8 cellular contexts compared by ENCODE assay signal in the genomic region with DNA sequence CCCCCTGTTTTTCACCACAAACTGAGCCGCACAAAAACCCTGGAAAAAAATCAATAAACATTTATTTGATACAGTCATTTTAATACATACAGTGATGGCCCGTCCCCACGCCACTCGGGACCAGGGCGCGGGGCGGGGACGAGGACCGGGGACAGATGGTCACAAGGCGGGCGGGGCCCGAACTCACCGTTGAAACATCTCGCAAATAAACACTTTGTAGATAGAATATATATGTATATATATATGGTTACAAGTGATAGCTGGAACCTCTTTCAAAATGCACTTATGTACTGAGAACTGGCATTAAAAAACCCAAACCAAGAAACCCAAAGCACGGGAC. TPM values are rescaled to one million over a fixed set of nuclear protein-coding genes. Genes with fewer than 3 reads are reported as not detected.
A peak's percentile ranks its signal among the peaks of the same experiment; 100 is the strongest.
DNase-seq lines count a peak whose midpoint lies in the region; ATAC-seq, FAIRE-seq and TF ChIP-seq lines count a peak whose summit lies in the region.

No MANE protein-coding gene starts in this region.

- H2BK5ac ChIP-seq in H1 (ENCODE audit: low read depth, low read length): 0 out of 2 replicates have a peak overlapping the region, but pooled peaks have one; percentile 58

- TF ChIP-seq CTCF in H1 (IDR thresholded peaks at IDR 0.05; ENCODE audit: control extremely low read depth in 1 of 3, insufficient read depth in 1 of 3, low read depth in 1 of 3, low read length in 3 of 3) (no peak), osteocyte (IDR thresholded peaks at IDR 0.05) (no peak)

- no peak overlapping the region for H2AK5ac ChIP-seq in H1 (ENCODE audit: low read depth, low read length)

- H3K27me3 Mint-ChIP-seq in activated CD4-positive, alpha-beta T cell treated with anti-CD3 and anti-CD28 coated beads for 36 hours: no peaks in the 10 kb centered on the region
- H3K27me3 Mint-ChIP-seq in osteocyte (ENCODE audit: unreplicated experiment): no peaks in the 10 kb centered on the region

- peak overlapping the region; percentile 29 for H4K5ac ChIP-seq in H1 (ENCODE audit: insufficient read length, low read depth, low read length)

- H3K9me3 Mint-ChIP-seq in activated CD4-positive, alpha-beta T cell treated with anti-CD3 and anti-CD28 coated beads for 36 hours (ENCODE audit: low read depth): no peaks in the 10 kb centered on the region
- no peaks in the 10 kb centered on the region for H3K9me3 Mint-ChIP-seq in osteocyte (ENCODE audit: unreplicated experiment)

- no peak overlapping the region for H4K91ac ChIP-seq in H1 (replicated peaks; ENCODE audit: insufficient read length, low read length)

- peak overlapping the region; percentile 82 for H3K27ac Mint-ChIP-seq in activated CD4-positive, alpha-beta T cell treated with anti-CD3 and anti-CD28 coated beads for 36 hours
- peak overlapping the region; percentile 72 for H3K27ac Mint-ChIP-seq in osteocyte (ENCODE audit: unreplicated experiment)

- no peak overlapping the region for H2BK20ac ChIP-seq in H1 (ENCODE audit: low read length)

- H3K4me3 ChIP-seq in Karpas-422 (ENCODE audit: low read length): peak overlapping the region; percentile 72
- peak overlapping the region; percentile 66 to 76 (median 72) for H3K4me3 ChIP-seq in H1 (ENCODE audit: extremely low read depth in 1 of 4, insufficient read depth in 2 of 4, low read depth in 3 of 4, low read length in 4 of 4)

- TF ChIP-seq RAD21 in H1 (IDR thresholded peaks at IDR 0.05 in 1 of 2, conservative IDR thresholded peaks at IDR 0.05 in 1 of 2; ENCODE audit: low read depth in 2 of 2, low read length in 2 of 2): no peak

- peaks cover 2% of the 10 kb centered on the region for H3K36me3 Mint-ChIP-seq in activated CD4-positive, alpha-beta T cell treated with anti-CD3 and anti-CD28 coated beads for 36 hours (ENCODE audit: low read depth)
- peaks cover 9% of the 10 kb centered on the region for H3K36me3 Mint-ChIP-seq in osteocyte (ENCODE audit: unreplicated experiment)

- POLR2A ChIA-PET in activated CD4-positive, alpha-beta T cell treated with anti-CD3 and anti-CD28 coated beads for 36 hours (lab: Charles Lee): interaction anchor here (0.6 to 0.7 kb wide), 2 partner anchors 24 to 229 kb away, joined by 3 to 4 read pairs; partner anchors contain the start of gene PRPF6
- POLR2A ChIA-PET in H1 (lab: Charles Lee; ENCODE audit: partially characterized antibody): interaction anchor here (0.6 to 4.0 kb wide), 14 partner anchors 11 to 436 kb away, joined by 3 to 68 read pairs (median 3); partner anchors contain the start of genes PRPF6 and TPD52L2

- peaks cover 21% of the 10 kb centered on the region for H3K79me1 ChIP-seq in H1 (ENCODE audit: low read depth, low read length)

- no peak overlapping the region for H3K14ac ChIP-seq in H1 (ENCODE audit: insufficient read length)

- peak; percentile 10 for ATAC-seq in activated CD4-positive, alpha-beta T cell treated with anti-CD3 and anti-CD28 coated beads for 36 hours
- no peak for ATAC-seq in GM18868 (IDR thresholded peaks at IDR 0.05; ENCODE audit: unreplicated experiment)

- H3K79me2 ChIP-seq in Karpas-422 (ENCODE audit: low read length) (peaks cover 41% of the 10 kb centered on the region), H1 (ENCODE audit: control insufficient read depth in 1 of 2, insufficient read depth in 2 of 2, low read length in 2 of 2) (peaks cover 17 to 39% of the 10 kb centered on the region in 2 experiments; a peak in 3 of 4 replicates)

- no peak overlapping the region for H2BK120ac ChIP-seq in H1 (replicated peaks; ENCODE audit: low read depth, low read length)

- no peak overlapping the region for H2BK15ac ChIP-seq in H1 (ENCODE audit: low read length)

- H3K27me3 ChIP-seq in Karpas-422 (ENCODE audit: low read length) (no peaks in the 10 kb centered on the region), H1 (replicated peaks in 1 of 4; ENCODE audit: control insufficient read depth in 3 of 4, extremely low read depth in 1 of 4, insufficient read depth in 3 of 4, low read length in 3 of 4) (no peaks in the 10 kb centered on the region)

- H3K4me3 Mint-ChIP-seq in activated CD4-positive, alpha-beta T cell treated with anti-CD3 and anti-CD28 coated beads for 36 hours: peak overlapping the region; percentile 77
- peak overlapping the region; percentile 80 for H3K4me3 Mint-ChIP-seq in osteocyte (ENCODE audit: unreplicated experiment)

- FAIRE-seq in H1 (lab: Jason Lieb, UNC): no peak

- 0 out of 2 replicates have a peak overlapping the region, but pooled peaks have one; percentile 63 for H2AFZ ChIP-seq in Karpas-422 (ENCODE audit: low read length)
- no peak overlapping the region for H2AFZ ChIP-seq in H1 (ENCODE audit: low read length)

- H3K4me1 ChIP-seq in Karpas-422 (ENCODE audit: low read length): peaks cover 55% of the 10 kb centered on the region
- peaks cover 0 to 19% (median 12%) of the 10 kb centered on the region in 4 experiments; a peak in 6 of 7 replicates for H3K4me1 ChIP-seq in H1 (replicated peaks in 1 of 4; ENCODE audit: control insufficient read depth in 3 of 4, insufficient read depth in 4 of 4, low read length in 3 of 4)

- no peak overlapping the region for H3K18ac ChIP-seq in H1 (ENCODE audit: extremely low read depth, low read length)

- H3K23me2 ChIP-seq in H1 (ENCODE audit: low read depth, low read length): peaks cover 8% of the 10 kb centered on the region; the same call in 1 of the 2 replicates

- CTCF ChIA-PET in activated CD4-positive, alpha-beta T cell treated with anti-CD3 and anti-CD28 coated beads for 36 hours (lab: Charles Lee): interaction anchor here (0.7 to 2.0 kb wide), 6 partner anchors 17 to 127 kb away, joined by 3 to 6 read pairs (median 4); partner anchors contain the start of genes LKAAEAR1, PRPF6 and SAMD10
- CTCF ChIA-PET in H1 (lab: Charles Lee; ENCODE audit: partially characterized antibody): interaction anchor here (0.7 to 2.0 kb wide), 4 partner anchors 18 to 84 kb away, joined by 3 to 12 read pairs (median 3); no protein-coding TSS in a partner anchor

- H3K4me2 ChIP-seq in Karpas-422 (ENCODE audit: low read depth, low read length, poor library complexity, severe bottlenecking) (peak overlapping the region; percentile 97), H1 (ENCODE audit: insufficient read depth in 1 of 2, low read depth in 2 of 2, low read length in 2 of 2) (peak overlapping the region; percentile 61 to 88)

- H3K9me3 ChIP-seq in Karpas-422 (ENCODE audit: low read length) (no peaks in the 10 kb centered on the region), H1 (ENCODE audit: insufficient read depth in 2 of 2, low read depth in 1 of 2, low read length in 1 of 2) (no peaks in the 10 kb centered on the region)

- H4K20me1 ChIP-seq in Karpas-422 (ENCODE audit: insufficient read depth, low read depth, low read length) (peaks cover 31% of the 10 kb centered on the region; the same call in 1 of the 2 replicates), H1 (replicated peaks in 1 of 2; ENCODE audit: control insufficient read depth in 1 of 2, insufficient read depth in 2 of 2, low read length in 2 of 2) (peaks cover 10 to 22% of the 10 kb centered on the region in 2 experiments)

- TF ChIP-seq POLR2A in H1 (IDR thresholded peaks at IDR 0.05; ENCODE audit: control extremely low read depth in 1 of 2, low read depth in 2 of 2, low read length in 2 of 2): no peak
- TF ChIP-seq POLR2A in erythroblast (IDR thresholded peaks at IDR 0.05; ENCODE audit: low read length): no peak

- H4K8ac ChIP-seq in H1 (ENCODE audit: extremely low read depth, insufficient read depth, low read length): no peak overlapping the region

- no peak for TF ChIP-seq EP300 in H1 (IDR thresholded peaks at IDR 0.05; ENCODE audit: borderline replicate concordance in 1 of 2, low read depth in 2 of 2, low read length in 2 of 2)

- peaks cover 37% of the 10 kb centered on the region for H3K4me1 Mint-ChIP-seq in activated CD4-positive, alpha-beta T cell treated with anti-CD3 and anti-CD28 coated beads for 36 hours
- H3K4me1 Mint-ChIP-seq in osteocyte (ENCODE audit: unreplicated experiment): peaks cover 35% of the 10 kb centered on the region

- no peak for DNase-seq in activated CD4-positive, alpha-beta T cell treated with anti-CD3 and anti-CD28 coated beads for 36 hours
- no peak for DNase-seq in activated CD4-positive, alpha-beta T cell treated with anti-CD3 and anti-CD28 coated beads for 48 hours
- DNase-seq in Karpas-422 (no peak), H1 (ENCODE audit: low read depth in 1 of 2, low spot score in 2 of 2) (no peak), osteocyte (ENCODE audit: extremely low spot score, unreplicated experiment) (no peak), erythroblast (lab: John Stamatoyannopoulos, UW) (no peak), EL (no peak)

- no peaks in the 10 kb centered on the region for H3K9me2 ChIP-seq in Karpas-422 (replicated peaks; ENCODE audit: insufficient read depth, low read length)

- no peak overlapping the region for H2BK12ac ChIP-seq in H1 (ENCODE audit: low read depth, low read length)

- H3K27ac ChIP-seq in Karpas-422 (ENCODE audit: low read length): peak overlapping the region; percentile 59
- H3K27ac ChIP-seq in H1 (ENCODE audit: low read depth, low read length): peak overlapping the region; percentile 49; the same call in 1 of the 2 replicates

- WGBS in H1 (ENCODE audit: extremely low coverage in 1 of 2, insufficient coverage in 1 of 2, insufficient read length in 1 of 2, insufficient replicate concordance in 2 of 2, low coverage in 1 of 2, low lambda C conversion rate in 2 of 2, missing lambda C conversion rate in 1 of 2), 2 experiments: 1% methylated on average over 15 of the region's 15 CpGs; no CpG with 5 or more reads in 1 of the 2 experiments

- H3K36me3 ChIP-seq in Karpas-422 (ENCODE audit: insufficient read depth, low read length) (no peaks in the 10 kb centered on the region), H1 (ENCODE audit: control insufficient read depth in 2 of 4, insufficient read depth in 4 of 4, low read length in 3 of 4) (peaks cover under 1 to 12% (median 7%) of the 10 kb centered on the region in 4 experiments; a peak in 5 of 8 replicates)

- H3K56ac ChIP-seq in H1 (replicated peaks; ENCODE audit: insufficient read length, low read depth, low read length): no peak overlapping the region

- no peak overlapping the region for H3K23ac ChIP-seq in H1 (ENCODE audit: insufficient read length)

- no peak overlapping the region for H3K4ac ChIP-seq in H1 (replicated peaks; ENCODE audit: insufficient read length, low read depth, low read length)

- intact Hi-C loops in activated CD4-positive, alpha-beta T cell treated with anti-CD3 and anti-CD28 coated beads for 36 hours (cut with DNase I, micrococcal nuclease): loop anchor here (1.0 to 5.0 kb wide), 12 partner anchors 12 to 436 kb away; partner anchors contain the start of genes PTK6 (in 2 of the 2), ARFRP1 (in 1 of the 2), DNAJC5 (in 1 of the 2) and GMEB2 (in 1 of the 2)

- peak overlapping the region; percentile 74 for H3K9ac ChIP-seq in Karpas-422 (ENCODE audit: low read length)
- H3K9ac ChIP-seq in H1 (replicated peaks in 1 of 4; ENCODE audit: extremely low read depth in 1 of 4, low read depth in 3 of 4, low read length in 3 of 4): peak overlapping the region in 2 of 4 experiments; percentile 46 to 51; a peak in 3 of 7 replicates

RNA-seq across cellular contexts. Expression of gene UCKL1, which starts 0.4 kb away (rescaled TPM):
- 10 to 100 TPM; 28.3 to 32.2 TPM for total RNA-seq in activated CD4-positive, alpha-beta T cell treated with anti-CD3 and anti-CD28 coated beads for 36 hours
- 32.3 and 35.3 TPM in 2 replicates for total RNA-seq in Karpas-422 (2014; rRNA removed; shearing (Covaris generic); ENCODE audit: low replicate concordance)
- 36.5 and 37.4 TPM in 2 replicates for total RNA-seq in H1 (2021; fragmentation: NEBNext Ultra II Directional; extraction: Animal tissue kit (Norgen Biotek cat#: 25700))
- polyA plus RNA-seq in H1 (2011; rRNA removed): 91.2 and 106 TPM in 2 replicates
- 73.4 TPM for polyA plus RNA-seq in H1 (2011; cell fraction: cytosol; rRNA removed)
- polyA plus RNA-seq in H1 (2011; cell fraction: nucleus; rRNA removed): 243 TPM
- polyA plus RNA-seq in H1 (2012, experiment 1 of 2): 35.1 to 52.8 TPM (median 52.1 TPM) in 4 replicates
- 34.5 TPM for polyA plus RNA-seq in H1 (2012, experiment 2 of 2)
- polyA plus RNA-seq in H1 (2013, experiment 1 of 2): 26.4 TPM
- polyA plus RNA-seq in H1 (2013, experiment 2 of 2): 24.2 TPM
- 26.5 and 36.3 TPM in 2 replicates for polyA minus RNA-seq in H1 (2011; rRNA and poly(A)+ RNA removed)
- 28.2 TPM for polyA minus RNA-seq in H1 (2011; cell fraction: cytosol; rRNA and poly(A)+ RNA removed)
- 52.8 TPM for polyA minus RNA-seq in H1 (2011; cell fraction: nucleus; rRNA and poly(A)+ RNA removed)
- total RNA-seq in osteocyte: 35.5 and 35.9 TPM in 2 replicates

RNA-seq across cellular contexts. Expression of gene ZNF512B, which starts 13.1 kb away (rescaled TPM):
- 10 to 100 TPM; 12.6 to 13.1 TPM for total RNA-seq in activated CD4-positive, alpha-beta T cell treated with anti-CD3 and anti-CD28 coated beads for 36 hours
- total RNA-seq in Karpas-422 (2014; rRNA removed; shearing (Covaris generic); ENCODE audit: low replicate concordance): 4.2 and 9.0 TPM in 2 replicates
- 26.6 and 27.0 TPM in 2 replicates for total RNA-seq in H1 (2021; fragmentation: NEBNext Ultra II Directional; extraction: Animal tissue kit (Norgen Biotek cat#: 25700))
- 7.3 and 10.6 TPM in 2 replicates for polyA plus RNA-seq in H1 (2011; rRNA removed)
- 9.7 TPM for polyA plus RNA-seq in H1 (2011; cell fraction: cytosol; rRNA removed)
- 51.0 TPM for polyA plus RNA-seq in H1 (2011; cell fraction: nucleus; rRNA removed)
- 16.0 to 22.5 TPM (median 19.3 TPM) in 4 replicates for polyA plus RNA-seq in H1 (2012, experiment 1 of 2)
- polyA plus RNA-seq in H1 (2012, experiment 2 of 2): 12.0 TPM
- 9.5 TPM for polyA plus RNA-seq in H1 (2013, experiment 1 of 2)
- 9.1 TPM for polyA plus RNA-seq in H1 (2013, experiment 2 of 2)
- polyA minus RNA-seq in H1 (2011; rRNA and poly(A)+ RNA removed): 4.1 and 5.5 TPM in 2 replicates
- polyA minus RNA-seq in H1 (2011; cell fraction: cytosol; rRNA and poly(A)+ RNA removed): 8.4 TPM
- polyA minus RNA-seq in H1 (2011; cell fraction: nucleus; rRNA and poly(A)+ RNA removed): 9.1 TPM
- total RNA-seq in osteocyte: 39.7 and 40.9 TPM in 2 replicates

RNA-seq across cellular contexts. Expression of gene SAMD10, which starts 22.8 kb away (rescaled TPM):
- 10 to 100 TPM; 25.4 to 30.7 TPM for total RNA-seq in activated CD4-positive, alpha-beta T cell treated with anti-CD3 and anti-CD28 coated beads for 36 hours
- 11.7 and 13.0 TPM in 2 replicates for total RNA-seq in Karpas-422 (2014; rRNA removed; shearing (Covaris generic); ENCODE audit: low replicate concordance)
- 3.0 and 3.8 TPM in 2 replicates for total RNA-seq in H1 (2021; fragmentation: NEBNext Ultra II Directional; extraction: Animal tissue kit (Norgen Biotek cat#: 25700))
- 5.2 and 6.4 TPM in 2 replicates for polyA plus RNA-seq in H1 (2011; rRNA removed)
- 5.1 TPM for polyA plus RNA-seq in H1 (2011; cell fraction: cytosol; rRNA removed)
- polyA plus RNA-seq in H1 (2011; cell fraction: nucleus; rRNA removed): 32.2 TPM
- 4.0 to 6.6 TPM (median 6.2 TPM) in 4 replicates for polyA plus RNA-seq in H1 (2012, experiment 1 of 2)
- 4.8 TPM for polyA plus RNA-seq in H1 (2012, experiment 2 of 2)
- polyA plus RNA-seq in H1 (2013, experiment 1 of 2): 4.6 TPM
- 3.6 TPM for polyA plus RNA-seq in H1 (2013, experiment 2 of 2)
- 0.73 and 1.1 TPM in 2 replicates for polyA minus RNA-seq in H1 (2011; rRNA and poly(A)+ RNA removed)
- 1.6 TPM for polyA minus RNA-seq in H1 (2011; cell fraction: cytosol; rRNA and poly(A)+ RNA removed)
- polyA minus RNA-seq in H1 (2011; cell fraction: nucleus; rRNA and poly(A)+ RNA removed): 1.4 TPM
- total RNA-seq in osteocyte: 3.5 and 3.7 TPM in 2 replicates

RNA-seq across cellular contexts. Expression of gene PRPF6, which starts 24.3 kb away (rescaled TPM):
- 10 to 100 TPM; 60.5 to 67.0 TPM for total RNA-seq in activated CD4-positive, alpha-beta T cell treated with anti-CD3 and anti-CD28 coated beads for 36 hours
- 24.2 and 40.7 TPM in 2 replicates for total RNA-seq in Karpas-422 (2014; rRNA removed; shearing (Covaris generic); ENCODE audit: low replicate concordance)
- 76.9 and 80.7 TPM in 2 replicates for total RNA-seq in H1 (2021; fragmentation: NEBNext Ultra II Directional; extraction: Animal tissue kit (Norgen Biotek cat#: 25700))
- 27.9 and 42.8 TPM in 2 replicates for polyA plus RNA-seq in H1 (2011; rRNA removed)
- 58.0 TPM for polyA plus RNA-seq in H1 (2011; cell fraction: cytosol; rRNA removed)
- polyA plus RNA-seq in H1 (2011; cell fraction: nucleus; rRNA removed): 66.9 TPM
- polyA plus RNA-seq in H1 (2012, experiment 1 of 2): 70.7 to 88.3 TPM (median 83.6 TPM) in 4 replicates
- polyA plus RNA-seq in H1 (2012, experiment 2 of 2): 54.3 TPM
- polyA plus RNA-seq in H1 (2013, experiment 1 of 2): 41.9 TPM
- polyA plus RNA-seq in H1 (2013, experiment 2 of 2): 38.8 TPM
- 44.2 and 52.8 TPM in 2 replicates for polyA minus RNA-seq in H1 (2011; rRNA and poly(A)+ RNA removed)
- polyA minus RNA-seq in H1 (2011; cell fraction: cytosol; rRNA and poly(A)+ RNA removed): 36.3 TPM
- 23.1 TPM for polyA minus RNA-seq in H1 (2011; cell fraction: nucleus; rRNA and poly(A)+ RNA removed)
- 68.3 and 71.9 TPM in 2 replicates for total RNA-seq in osteocyte
